In the genomic region with DNA sequence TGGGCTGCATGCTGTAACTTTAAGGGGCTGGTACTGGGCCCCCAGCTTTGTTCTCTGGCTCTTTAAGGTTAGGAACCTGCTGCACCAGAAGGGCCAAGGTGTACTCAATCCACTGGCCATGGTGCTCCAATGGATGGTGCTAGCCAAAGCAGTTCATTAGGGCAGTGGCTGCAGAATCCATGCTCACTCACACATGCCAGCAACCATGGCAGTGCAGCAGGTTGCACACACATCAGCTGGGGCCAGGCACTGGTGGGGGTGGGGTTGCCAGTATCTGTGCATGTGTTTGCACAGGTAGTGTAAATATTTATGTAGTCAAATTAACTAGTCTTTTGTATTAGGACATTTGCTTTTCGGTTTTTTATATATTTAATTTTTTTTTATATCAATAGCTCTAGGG, we compare ENCODE assay signal across 20 cellular contexts.
DNase-seq lines count a peak whose midpoint lies in the region; TF ChIP-seq lines count a peak whose summit lies in the region.
"Had no signal": no experiment of that assay in that cellular context is flagged by ENCODE, and none has a peak within 500 bp of the region (broad histone marks: within the 10 kb centered on the region; RNA-seq: fewer than 3 reads in every experiment).

No MANE protein-coding gene starts in this region.

- peaks cover 0 to 2% (median 0%) of the 10 kb centered on the region in 6 donors for H3K36me3 ChIP-seq in spleen

- H3K27ac Mint-ChIP-seq in neural crest cell (ENCODE audit: unreplicated experiment), result peak overlapping the region; percentile 45
- H3K27ac Mint-ChIP-seq: CD4-positive, alpha-beta T cell; GM23338 had no signal

- 90 to 100% (median 95%) methylated on average over 1 of the region's 1 CpG for WGBS in spleen, 5 donors

- H3K4me3 Mint-ChIP-seq in neural crest cell, result no peak overlapping the region
- H3K4me3 Mint-ChIP-seq: CD4-positive, alpha-beta T cell; GM23338 had no signal

- no peaks in the 10 kb centered on the region for H3K27me3 Mint-ChIP-seq in neural crest cell (ENCODE audit: low read depth)
- H3K27me3 Mint-ChIP-seq: CD4-positive, alpha-beta T cell had no signal

- peak; percentile 49 for DNase-seq in DMS53 (lab: John Stamatoyannopoulos, UW)
- DNase-seq in DMS53 treated with DMSO at 0.1 percent for 48 hours (lab: John Stamatoyannopoulos, UW; ENCODE audit: unreplicated experiment), result no peak
- peak; percentile 28 for DNase-seq in COLO668 (lab: John Stamatoyannopoulos, UW; ENCODE audit: unreplicated experiment)
- DNase-seq in NCI-H69 (lab: John Stamatoyannopoulos, UW), result peak; percentile 17
- no peak for DNase-seq in neural crest cell (ENCODE audit: low read depth, low spot score)
- DNase-seq in spleen, result no peak
- no peak for DNase-seq in anterior cingulate cortex (lab: John Stamatoyannopoulos, UW)
- DNase-seq: AML-193; CD4-positive, alpha-beta T cell; DMS153; DND-41; EL; HCEC 1CT; IMR-90 had no signal

- TF ChIP-seq CTCF in neural crest cell (conservative IDR thresholded peaks at IDR 0.05) (no peak), spleen (IDR thresholded peaks at IDR 0.05 in 8 of 11, conservative IDR thresholded peaks at IDR 0.05 in 3 of 11) (no peak)

- no peaks in the 10 kb centered on the region for H3K27me3 ChIP-seq in spleen (replicated peaks in 1 of 7)

- H3K4me3 ChIP-seq in spleen, result no peak overlapping the region
- H3K4me3 ChIP-seq: A549, GM12878, GM23338 had no signal

- no peaks in the 10 kb centered on the region for H3K4me1 ChIP-seq in spleen
- H3K4me1 ChIP-seq: A549 had no signal

- H3K27ac ChIP-seq in spleen, result no peak overlapping the region
- H3K27ac ChIP-seq: 22Rv1, A549, C4-2B, HL-60 had no signal

- H3K9me3 ChIP-seq in spleen, result peaks cover 0 to 53% (median 48%) of the 10 kb centered on the region in 8 donors

- intact Hi-C loops in spleen (cut with DNase I; ENCODE audit: low total_unique reads), result no loop called here

- H3K4me1 Mint-ChIP-seq in neural crest cell, result no peaks in the 10 kb centered on the region
- H3K4me1 Mint-ChIP-seq: GM23338 had no signal

- H3K36me3 Mint-ChIP-seq in neural crest cell (ENCODE audit: low read depth), result peaks cover 21% of the 10 kb centered on the region

- H3K9me3 Mint-ChIP-seq in neural crest cell, result peaks cover 24% of the 10 kb centered on the region

- TF ChIP-seq POLR2A in spleen (IDR thresholded peaks at IDR 0.05), result no peak

Comparison
In these comparisons a context has a peak if more than half of its experiments do, and no peak if none do; other contexts are left out.
1. DNase-seq: peak in DMS53 (single experiment), COLO668 (single experiment) and NCI-H69 (single experiment); none in DMS53 treated with DMSO at 0.1 percent for 48 hours (single experiment), neural crest cell (single experiment), spleen (single experiment) and anterior cingulate cortex (0 of 58).